Comparison of ENCODE assay signal across 11 cellular contexts in genomic region chr18:58216071-58216471, GRCh38.
DNase-seq lines count a peak whose midpoint lies in the region; ATAC-seq, FAIRE-seq and TF ChIP-seq lines count a peak whose summit lies in the region.
"Had no signal": no experiment of that assay in that cellular context is flagged by ENCODE, and none has a peak within 500 bp of the region (broad histone marks: within the 10 kb centered on the region; RNA-seq: fewer than 3 reads in every experiment).

No MANE protein-coding gene starts in this region.

- peaks cover 26% of the 10 kb centered on the region for H3K79me2 ChIP-seq in mesendoderm (ENCODE audit: control insufficient read depth, insufficient read depth, low read length)

- peaks cover 7% of the 10 kb centered on the region for H3K79me1 ChIP-seq in mesendoderm (ENCODE audit: low read length)

- H3K4me3 ChIP-seq in bronchial epithelial cell (ENCODE audit: low read depth, low read length) (no peak overlapping the region), mesendoderm (ENCODE audit: low read length) (no peak overlapping the region), Peyer's patch (no peak overlapping the region), spleen (no peak overlapping the region)

- H2AK5ac ChIP-seq in mesendoderm (ENCODE audit: low read length), result no peak overlapping the region

- H2BK5ac ChIP-seq in mesendoderm (ENCODE audit: low read length), result no peak overlapping the region

- H3K4ac ChIP-seq in mesendoderm (ENCODE audit: low read depth, low read length), result no peak overlapping the region

- no peaks in the 10 kb centered on the region for H3K36me3 Mint-ChIP-seq in activated naive CD4-positive, alpha-beta T cell treated with anti-CD3 and anti-CD28 coated beads for 36 hours (ENCODE audit: low read depth)

- H3K27ac Mint-ChIP-seq in activated naive CD4-positive, alpha-beta T cell treated with anti-CD3 and anti-CD28 coated beads for 36 hours, result no peak overlapping the region
- H3K27ac Mint-ChIP-seq: IgD-negative memory B cell had no signal

- H3K23ac ChIP-seq in mesendoderm (ENCODE audit: low read length), result no peak overlapping the region

- H3K4me3 Mint-ChIP-seq in activated naive CD4-positive, alpha-beta T cell treated with anti-CD3 and anti-CD28 coated beads for 36 hours, result no peak overlapping the region
- H3K4me3 Mint-ChIP-seq: IgD-negative memory B cell had no signal

- no peak overlapping the region for H4K5ac ChIP-seq in mesendoderm (ENCODE audit: low read length)

- H3K27ac ChIP-seq in mesendoderm (ENCODE audit: low read depth, low read length), result no peak overlapping the region
- peak overlapping the region in 2 of 4 donors; percentile 36 to 48 for H3K27ac ChIP-seq in Peyer's patch
- H3K27ac ChIP-seq in spleen, result no peak overlapping the region

- CTCF ChIA-PET in activated naive CD4-positive, alpha-beta T cell treated with anti-CD3 and anti-CD28 coated beads for 36 hours (lab: Charles Lee), result no interaction called here

- no peak for TF ChIP-seq CTCF in bronchial epithelial cell (IDR thresholded peaks at IDR 0.05; ENCODE audit: insufficient read depth, low read length, severe bottlenecking)
- TF ChIP-seq CTCF in Peyer's patch (IDR thresholded peaks at IDR 0.05), result no peak
- no peak for TF ChIP-seq CTCF in spleen (IDR thresholded peaks at IDR 0.05 in 8 of 11, conservative IDR thresholded peaks at IDR 0.05 in 3 of 11)

- no peaks in the 10 kb centered on the region for H3K9me3 Mint-ChIP-seq in activated naive CD4-positive, alpha-beta T cell treated with anti-CD3 and anti-CD28 coated beads for 36 hours
- H3K9me3 Mint-ChIP-seq: IgD-negative memory B cell had no signal

- H3K36me3 ChIP-seq in bronchial epithelial cell (ENCODE audit: control insufficient read depth, insufficient read depth, low read length), result no peaks in the 10 kb centered on the region
- H3K36me3 ChIP-seq in mesendoderm (ENCODE audit: control insufficient read depth, insufficient read depth, low read length), result no peaks in the 10 kb centered on the region
- H3K36me3 ChIP-seq in Peyer's patch, result no peaks in the 10 kb centered on the region
- H3K36me3 ChIP-seq in spleen, result no peaks in the 10 kb centered on the region

- DNase-seq in GM12892 (ENCODE audit: insufficient read length) (no peak), bronchial epithelial cell (ENCODE audit: low read depth) (peak; percentile 59), mesendoderm (peak; percentile 94), Peyer's patch (no peak), spleen (no peak)
- DNase-seq in activated naive CD4-positive, alpha-beta T cell treated with anti-CD3 and anti-CD28 coated beads for 36 hours, result no peak
- DNase-seq: NCI-H748 treated with DMSO at 0.1 percent for 48 hours had no signal

- H3K4me1 ChIP-seq in mesendoderm (ENCODE audit: control insufficient read depth, low read depth, low read length), result peaks cover 11% of the 10 kb centered on the region
- H3K4me1 ChIP-seq in Peyer's patch, result peaks cover 0 to 18% (median 0%) of the 10 kb centered on the region in 4 donors
- H3K4me1 ChIP-seq in spleen, result peaks cover 0 to 16% (median 3%) of the 10 kb centered on the region in 6 donors

- peak overlapping the region; percentile 26 for H3K56ac ChIP-seq in mesendoderm (ENCODE audit: low read length)

- peaks cover 12% of the 10 kb centered on the region for H3K4me1 Mint-ChIP-seq in activated naive CD4-positive, alpha-beta T cell treated with anti-CD3 and anti-CD28 coated beads for 36 hours (ENCODE audit: low read depth)

- no peak overlapping the region for H3K18ac ChIP-seq in mesendoderm (ENCODE audit: low read length)

- FAIRE-seq in GM12892 (lab: Jason Lieb, UNC) (peak; percentile 74), bronchial epithelial cell (lab: Jason Lieb, UNC) (no peak)
- FAIRE-seq: islet of Langerhans had no signal

- intact Hi-C loops in activated naive CD4-positive, alpha-beta T cell treated with anti-CD3 and anti-CD28 coated beads for 36 hours (cut with micrococcal nuclease), result no loop called here
- intact Hi-C loops in spleen (cut with DNase I; ENCODE audit: low total_unique reads), result no loop called here

- no peak overlapping the region for H2BK120ac ChIP-seq in mesendoderm (ENCODE audit: low read depth, low read length)

- H3K9me3 ChIP-seq in Peyer's patch (no peaks in the 10 kb centered on the region), spleen (no peaks in the 10 kb centered on the region)

- no peak overlapping the region for H2BK15ac ChIP-seq in mesendoderm (replicated peaks; ENCODE audit: low read depth)

- H3K9ac ChIP-seq in mesendoderm (ENCODE audit: low read length), result peak overlapping the region; percentile 5

- H3K27me3 ChIP-seq in bronchial epithelial cell (ENCODE audit: control insufficient read depth, insufficient read depth, low read length) (no peaks in the 10 kb centered on the region), mesendoderm (ENCODE audit: insufficient read depth, low read length, poor library complexity) (no peaks in the 10 kb centered on the region), Peyer's patch (no peaks in the 10 kb centered on the region), spleen (replicated peaks in 1 of 7) (no peaks in the 10 kb centered on the region)

- ATAC-seq in HG02981 (IDR thresholded peaks at IDR 0.05; ENCODE audit: unreplicated experiment), result peak; percentile 42
- ATAC-seq in HG02588 (IDR thresholded peaks at IDR 0.05; ENCODE audit: unreplicated experiment), result no peak

- TF ChIP-seq POLR2A in GM12892 (IDR thresholded peaks at IDR 0.05; ENCODE audit: low read depth, low read length), result no peak
- TF ChIP-seq POLR2A in Peyer's patch (IDR thresholded peaks at IDR 0.05), result no peak
- TF ChIP-seq POLR2A in spleen (IDR thresholded peaks at IDR 0.05), result no peak

- no peak overlapping the region for H4K8ac ChIP-seq in mesendoderm (ENCODE audit: low read depth, low read length)

- H3K27me3 Mint-ChIP-seq in activated naive CD4-positive, alpha-beta T cell treated with anti-CD3 and anti-CD28 coated beads for 36 hours (ENCODE audit: low read depth), result no peaks in the 10 kb centered on the region

- H3K4me2 ChIP-seq in mesendoderm (ENCODE audit: low read length), result no peak overlapping the region

- no CpG with 5 or more reads among the region's 3 CpGs for WGBS in mesendoderm (ENCODE audit: extremely low coverage, insufficient coverage, low lambda C conversion rate)
- 63 to 85% (median 65%) methylated on average over 3 of the region's 3 CpGs for WGBS in spleen, 5 donors

Comparison
In these comparisons a context has a peak if more than half of its experiments do, and no peak if none do; other contexts are left out.
1. DNase-seq: peak in bronchial epithelial cell (single experiment) and mesendoderm (single experiment); none in GM12892 (single experiment), activated naive CD4-positive, alpha-beta T cell treated with anti-CD3 and anti-CD28 coated beads for 36 hours (single experiment), Peyer's patch (0 of 3) and spleen (single experiment).